ENCODE assay signal across 14 cellular contexts in the genomic region with DNA sequence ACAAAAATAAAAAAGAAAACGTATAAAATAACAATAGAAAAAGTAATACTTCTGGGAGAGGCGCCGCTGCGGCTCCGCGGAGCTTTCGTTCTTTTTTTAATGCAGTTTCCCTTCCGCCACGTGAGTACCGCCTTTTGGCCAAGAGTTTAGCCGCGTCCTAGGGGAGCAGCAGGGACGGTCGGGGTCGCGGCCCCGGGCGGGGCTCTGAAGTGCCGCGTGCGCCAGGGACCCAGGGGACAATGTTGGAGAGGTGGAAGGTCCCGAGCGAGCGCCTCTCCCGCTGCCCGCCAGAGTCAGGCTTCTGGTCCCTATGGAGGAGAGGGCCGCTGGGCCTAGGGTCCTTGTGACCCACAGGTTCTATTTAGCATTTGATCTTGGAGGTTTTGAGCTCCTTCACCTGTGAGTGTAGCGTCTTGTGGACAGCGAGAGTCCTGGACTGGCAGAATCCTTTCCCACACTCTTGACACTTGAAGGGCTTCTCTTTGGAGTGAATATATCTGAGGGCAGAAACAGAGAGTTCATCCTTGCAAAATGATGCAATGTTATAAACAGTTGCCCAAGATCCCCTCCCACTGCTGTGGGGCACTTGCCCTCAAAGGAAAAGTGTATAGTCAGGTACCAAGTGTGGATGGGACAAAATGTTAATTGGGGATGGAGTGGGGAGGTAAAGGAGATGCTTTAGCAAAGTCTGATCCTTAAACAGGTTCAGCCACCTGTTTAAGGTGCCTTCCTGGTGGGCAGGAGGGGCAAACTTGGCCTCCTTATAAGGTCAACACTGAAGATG. TPM values are rescaled to one million over a fixed set of nuclear protein-coding genes. Genes with fewer than 3 reads are reported as not detected.
DNase-seq lines count a peak whose midpoint lies in the region; ATAC-seq, FAIRE-seq and TF ChIP-seq lines count a peak whose summit lies in the region.
"Had no signal": no experiment of that assay in that cellular context is flagged by ENCODE, and none has a peak within 500 bp of the region (broad histone marks: within the 10 kb centered on the region; RNA-seq: fewer than 3 reads in every experiment).

No MANE protein-coding gene starts in this region.

- H2AFZ ChIP-seq in K562 (ENCODE audit: low read depth, low read length) = no peak overlapping the region

- H3K4me3 ChIP-seq in K562 (no peak overlapping the region), uterus (no peak overlapping the region)
- H3K4me3 ChIP-seq: SJSA1 had no signal

- TF ChIP-seq CTCF in GM13976 (IDR thresholded peaks at IDR 0.05; ENCODE audit: borderline replicate concordance, control extremely low read depth, extremely low read depth, insufficient read depth, missing control alignments) (no peak), K562 (IDR thresholded peaks at IDR 0.05 in 2 of 3, conservative IDR thresholded peaks at IDR 0.05 in 1 of 3; ENCODE audit: insufficient read depth in 2 of 3, low read depth in 1 of 3, low read length in 3 of 3) (no peak), uterus (IDR thresholded peaks at IDR 0.05) (no peak)

- H3K79me2 ChIP-seq in K562 (ENCODE audit: control insufficient read depth, insufficient read depth, low read length) = peaks cover 7% of the 10 kb centered on the region; the same call in 2 of the 3 replicates

- H3K36me3 ChIP-seq in K562 (ENCODE audit: control insufficient read depth, insufficient read depth, low read length) (no peaks in the 10 kb centered on the region), uterus (no peaks in the 10 kb centered on the region)

- H3K27ac Mint-ChIP-seq in naive thymus-derived CD8-positive, alpha-beta T cell = peak overlapping the region in 1 of 10 donors; percentile 32

- no peak for TF ChIP-seq EP300 in K562 (IDR thresholded peaks at IDR 0.05; ENCODE audit: low read length)

- POLR2A ChIA-PET in K562 (lab: Yijun Ruan, JAX) = interaction anchor here (0.6 kb wide), 1 partner anchor 443 kb away, joined by 4 read pairs; no protein-coding TSS in a partner anchor
- POLR2A ChIA-PET in naive thymus-derived CD8-positive, alpha-beta T cell (lab: Charles Lee) = interaction anchor here (1.1 to 2.6 kb wide), 2 partner anchors 9 to 12 kb away, joined by 4 to 7 read pairs; no protein-coding TSS in a partner anchor

- intact Hi-C loops in K562 (cut with micrococcal nuclease) = no loop called here
- intact Hi-C loops in uterus (cut with DNase I; ENCODE audit: low total_unique reads) = loop anchor here (10.0 kb wide), 1 partner anchor 357 kb away; no protein-coding TSS in a partner anchor

- in situ Hi-C loops in GM13976 (cut with MboI; ENCODE audit: low sequenced_read_pairs, unreplicated experiment) (loop anchor here (10.0 to 25.0 kb wide), 3 partner anchors 513 to 840 kb away; no protein-coding TSS in a partner anchor), K562 (cut with MboI) (loop anchor here (10.0 to 25.0 kb wide), 2 partner anchors 513 to 915 kb away; no protein-coding TSS in a partner anchor)

- no peak for FAIRE-seq in K562 (lab: Jason Lieb, UNC)

- H3K27me3 Mint-ChIP-seq in naive thymus-derived CD8-positive, alpha-beta T cell = peaks cover 48 to 82% (median 69%) of the 10 kb centered on the region in 5 donors

- no peak overlapping the region for H3K4me2 ChIP-seq in K562 (ENCODE audit: insufficient read depth, low read length)

- DNase-seq in CD1c-positive myeloid dendritic cell (ENCODE audit: extremely low spot score) (peak; percentile 37), GM13976 (ENCODE audit: low spot score) (peak; percentile 28), K562 (ENCODE audit: extremely low read depth in 1 of 4, low spot score in 3 of 4) (no peak), DMS114 treated with DMSO at 0.1 percent for 48 hours (lab: John Stamatoyannopoulos, UW; ENCODE audit: unreplicated experiment) (no peak), uterus (no peak)
- no peak for DNase-seq in naive thymus-derived CD8-positive, alpha-beta T cell
- DNase-seq: DMS79, Kasumi-1, midbrain, NCI-H446 had no signal

- TF ChIP-seq POLR2A in K562 (conservative IDR thresholded peaks at IDR 0.05) (no peak), uterus (IDR thresholded peaks at IDR 0.05) (no peak)

- 32% methylated on average over 24 of the region's 29 CpGs for WGBS in K562 (ENCODE audit: insufficient coverage, low coverage, missing lambda C conversion rate)

- no peak overlapping the region for H3K27ac ChIP-seq in K562 (ENCODE audit: extremely low read depth, low read depth, low read length)
- no peak overlapping the region for H3K27ac ChIP-seq in uterus
- H3K27ac ChIP-seq: SJSA1 had no signal

- 0 out of 2 replicates have a peak, but pooled peaks cover 4% of the 10 kb centered on the region for H4K20me1 ChIP-seq in K562 (replicated peaks; ENCODE audit: control insufficient read depth, insufficient read depth, low read length)

- peak overlapping the region; percentile 28 to 94 (median 44) for H3K4me3 Mint-ChIP-seq in naive thymus-derived CD8-positive, alpha-beta T cell

- H3K9me3 ChIP-seq in K562 (replicated peaks; ENCODE audit: control insufficient read depth, insufficient read depth, low read depth, low read length) (no peaks in the 10 kb centered on the region), uterus (no peaks in the 10 kb centered on the region)
- H3K9me3 ChIP-seq: SJSA1 had no signal

- peaks cover 26 to 57% (median 44%) of the 10 kb centered on the region in 4 donors for H3K4me1 Mint-ChIP-seq in naive thymus-derived CD8-positive, alpha-beta T cell

- no peak for TF ChIP-seq RAD21 in K562 (CRISPR knock-in tag; conservative IDR thresholded peaks at IDR 0.05 in 1 of 2, IDR thresholded peaks at IDR 0.05 in 1 of 2)

- no TSS peak for BruUV-seq in K562 (replicated peaks; lab: Mats Ljungman, UMichigan)

- peaks cover 0 to 7% (median 4%) of the 10 kb centered on the region in 3 donors for H3K36me3 Mint-ChIP-seq in naive thymus-derived CD8-positive, alpha-beta T cell

- H3K9me3 Mint-ChIP-seq in naive thymus-derived CD8-positive, alpha-beta T cell = peaks cover 0 to 3% (median 0%) of the 10 kb centered on the region in 9 donors
- H3K9me3 Mint-ChIP-seq: central memory CD8-positive, alpha-beta T cell had no signal

- CTCF ChIA-PET in K562 (lab: Yijun Ruan, JAX; ENCODE audit: low intra/inter-chr PET ratio) = no interaction called here

- no peaks in the 10 kb centered on the region for H3K9me1 ChIP-seq in K562 (ENCODE audit: control insufficient read depth, insufficient read depth, low read length)

- ATAC-seq in K562 (no peak), HG02642 (IDR thresholded peaks at IDR 0.05; ENCODE audit: poor library complexity, unreplicated experiment) (no peak), GM18873 (IDR thresholded peaks at IDR 0.05; ENCODE audit: low FRiP score, unreplicated experiment) (no peak)
- ATAC-seq in naive thymus-derived CD8-positive, alpha-beta T cell = no peak

- H3K4me1 ChIP-seq in K562 (replicated peaks in 1 of 2; ENCODE audit: control insufficient read depth in 2 of 2, insufficient read depth in 2 of 2, low read length in 2 of 2) = peaks cover 0 to 19% of the 10 kb centered on the region in 2 experiments; a peak in 2 of 5 replicates
- peaks cover 0 to 2% of the 10 kb centered on the region in 2 donors for H3K4me1 ChIP-seq in uterus

- no peak overlapping the region for H3K9ac ChIP-seq in K562 (ENCODE audit: insufficient read depth in 1 of 2, low read depth in 2 of 2, low read length in 2 of 2)

- H3K27me3 ChIP-seq in K562 (ENCODE audit: control insufficient read depth in 2 of 2, insufficient read depth in 2 of 2, low read length in 2 of 2) (peaks cover 42 to 73% of the 10 kb centered on the region in 2 experiments; a peak in 4 of 5 replicates), uterus (no peaks in the 10 kb centered on the region)
- H3K27me3 ChIP-seq: SJSA1 had no signal

TF ChIP-seq in K562, 482 proteins besides CTCF, POLR2A, EP300 and RAD21 (continues in another document):
- TF ChIP-seq, protein P1, sequence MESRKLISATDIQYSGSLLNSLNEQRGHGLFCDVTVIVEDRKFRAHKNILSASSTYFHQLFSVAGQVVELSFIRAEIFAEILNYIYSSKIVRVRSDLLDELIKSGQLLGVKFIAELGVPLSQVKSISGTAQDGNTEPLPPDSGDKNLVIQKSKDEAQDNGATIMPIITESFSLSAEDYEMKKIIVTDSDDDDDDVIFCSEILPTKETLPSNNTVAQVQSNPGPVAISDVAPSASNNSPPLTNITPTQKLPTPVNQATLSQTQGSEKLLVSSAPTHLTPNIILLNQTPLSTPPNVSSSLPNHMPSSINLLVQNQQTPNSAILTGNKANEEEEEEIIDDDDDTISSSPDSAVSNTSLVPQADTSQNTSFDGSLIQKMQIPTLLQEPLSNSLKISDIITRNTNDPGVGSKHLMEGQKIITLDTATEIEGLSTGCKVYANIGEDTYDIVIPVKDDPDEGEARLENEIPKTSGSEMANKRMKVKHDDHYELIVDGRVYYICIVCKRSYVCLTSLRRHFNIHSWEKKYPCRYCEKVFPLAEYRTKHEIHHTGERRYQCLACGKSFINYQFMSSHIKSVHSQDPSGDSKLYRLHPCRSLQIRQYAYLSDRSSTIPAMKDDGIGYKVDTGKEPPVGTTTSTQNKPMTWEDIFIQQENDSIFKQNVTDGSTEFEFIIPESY (CRISPR knock-in tag; IDR thresholded peaks at IDR 0.05) = peak; percentile 54; the same call in 1 of the 2 replicates
- TF ChIP-seq FOS (IDR thresholded peaks at IDR 0.05; ENCODE audit: extremely low read depth, insufficient read length) = no peak
- no peak for TF ChIP-seq MTF1 (CRISPR knock-in tag; IDR thresholded peaks at IDR 0.05; ENCODE audit: borderline replicate concordance)
- TF ChIP-seq FOSL1 (tag; conservative IDR thresholded peaks at IDR 0.05) = no peak

RNA-seq across cellular contexts. Expression of a gene that starts 6.3 kb away (rescaled TPM):
- total RNA-seq in K562 (2011; cell fraction: chromatin; rRNA removed; ENCODE audit: low replicate concordance) = not detected in 2 replicates
- total RNA-seq in K562 (2011; cell fraction: nucleolus; rRNA removed) = not detected in 2 replicates
- total RNA-seq in K562 (2011; cell fraction: nucleoplasm; rRNA removed) = not detected in 2 replicates
- total RNA-seq in K562 (2014; rRNA removed) (not detected in 2 replicates), K562 (2014; rRNA removed; fragmentation: Illumina TruSeq; extraction: Trizol) (not detected in 2 replicates), K562 (2015; rRNA removed; fragmentation: Illumina TruSeq; extraction: Trizol) (not detected in 2 replicates), K562 (2021) (not detected in 2 replicates), uterus (10 to 100 TPM in 3 of 4 donors, 1 to 10 TPM in 1; 4.7 to 26.2 (median 18.6) TPM)
- polyA plus RNA-seq in K562 (2011; rRNA removed) (not detected in 2 replicates), K562 (2014; fragmentation: Illumina TruSeq; extraction: Trizol) (not detected in 2 replicates), K562 (2014; fragmentation: Nextera tagmentation; extraction: Ambion mirVana) (not detected), K562 (2014; rRNA removed) (not detected in 2 replicates)
- not detected in 2 replicates for polyA plus RNA-seq in K562 (2011; cell fraction: cytosol; rRNA removed)
- polyA plus RNA-seq in K562 (2011; cell fraction: nucleus; rRNA removed) = not detected in 2 replicates
- polyA plus RNA-seq in K562 (2012) = 0.03 TPM in 1 of 2 replicates, not detected in the other
- not detected in 2 replicates for polyA minus RNA-seq in K562 (2011; rRNA and poly(A)+ RNA removed)
- polyA minus RNA-seq in K562 (2011; cell fraction: cytosol; rRNA and poly(A)+ RNA removed) = not detected in 2 replicates
- not detected in 2 replicates for polyA minus RNA-seq in K562 (2011; cell fraction: nucleus; rRNA and poly(A)+ RNA removed)
- not detected for total RNA-seq in naive thymus-derived CD8-positive, alpha-beta T cell
- not detected for polyA plus RNA-seq in naive thymus-derived CD8-positive, alpha-beta T cell

Comparison
In these comparisons a context has a peak if more than half of its experiments do, and no peak if none do; other contexts are left out.
1. DNase-seq: peak in CD1c-positive myeloid dendritic cell (single experiment) and GM13976 (single experiment); none in K562 (0 of 4), naive thymus-derived CD8-positive, alpha-beta T cell (0 of 10), DMS114 treated with DMSO at 0.1 percent for 48 hours (single experiment) and uterus (0 of 2).
2. RNA of a gene that starts 6.3 kb away (total RNA-seq): 4.7 to 26.2 TPM in uterus; not detected in K562 and not detected in naive thymus-derived CD8-positive, alpha-beta T cell; every median in the first group is over 4 times any median in the second.